ENCODE assay signal across 8 cellular contexts in genomic region chr22:30667092-30667485, GRCh38. TPM values are rescaled to one million over a fixed set of nuclear protein-coding genes. Genes with fewer than 3 reads are reported as not detected.
DNase-seq lines count a peak whose midpoint lies in the region; ATAC-seq and TF ChIP-seq lines count a peak whose summit lies in the region.

No MANE protein-coding gene starts in this region.

- peaks cover 13% of the 10 kb centered on the region for H3K36me3 Mint-ChIP-seq in activated CD8-positive, alpha-beta T cell treated with anti-CD3 and anti-CD28 coated beads for 36 hours (ENCODE audit: low read depth)

- H3K9me3 ChIP-seq in heart right ventricle = no peaks in the 10 kb centered on the region

- POLR2A ChIA-PET in activated CD8-positive, alpha-beta T cell treated with anti-CD3 and anti-CD28 coated beads for 36 hours (lab: Charles Lee) = interaction anchor here (0.6 to 0.7 kb wide), 2 partner anchors 32 to 37 kb away, joined by 3 read pairs; partner anchors contain the start of gene SLC35E4

- peak overlapping the region in 6 of 10 donors; percentile 43 to 83 (median 62) for H3K27ac ChIP-seq in heart right ventricle

- peaks cover 0 to 22% (median 16%) of the 10 kb centered on the region in 9 donors for H3K4me1 ChIP-seq in heart right ventricle

- intact Hi-C loops in heart right ventricle (cut with DNase I) = loop anchor here in 2 of 10 donors (1.0 to 2.0 kb wide), 2 partner anchors 32 kb away; partner anchors contain the start of gene SLC35E4 (in 2 of the 2)
- intact Hi-C loops in left ventricle myocardium superior (cut with micrococcal nuclease) = no loop called here
- intact Hi-C loops in activated CD8-positive, alpha-beta T cell treated with anti-CD3 and anti-CD28 coated beads for 36 hours (cut with micrococcal nuclease) = no loop called here

- H3K27me3 ChIP-seq in heart right ventricle = peaks cover 0 to 9% (median 0%) of the 10 kb centered on the region in 7 donors

- CTCF ChIA-PET in activated CD8-positive, alpha-beta T cell treated with anti-CD3 and anti-CD28 coated beads for 36 hours (lab: Charles Lee) = interaction anchor here (0.7 to 1.6 kb wide), 7 partner anchors 17 to 96 kb away, joined by 3 to 9 read pairs (median 4); no protein-coding TSS in a partner anchor

- H3K4me1 Mint-ChIP-seq in activated CD8-positive, alpha-beta T cell treated with anti-CD3 and anti-CD28 coated beads for 36 hours (ENCODE audit: low read depth) = peaks cover 19% of the 10 kb centered on the region

- H3K27ac Mint-ChIP-seq in activated CD8-positive, alpha-beta T cell treated with anti-CD3 and anti-CD28 coated beads for 36 hours = peak overlapping the region; percentile 80

- H3K9me3 Mint-ChIP-seq in activated CD8-positive, alpha-beta T cell treated with anti-CD3 and anti-CD28 coated beads for 36 hours = no peaks in the 10 kb centered on the region

- no peak for TF ChIP-seq CTCF in heart right ventricle (IDR thresholded peaks at IDR 0.05)
- no peak for TF ChIP-seq CTCF in activated CD8-positive, alpha-beta T cell treated with anti-CD3 and anti-CD28 coated beads for 36 hours (IDR thresholded peaks at IDR 0.05)

- peaks cover 0 to 26% (median 6%) of the 10 kb centered on the region in 9 donors for H3K36me3 ChIP-seq in heart right ventricle

- peak overlapping the region; percentile 54 to 96 (median 86) for H3K4me3 ChIP-seq in heart right ventricle
- H3K4me3 ChIP-seq in iPS-11a (ENCODE audit: low read depth, low read length) = peak overlapping the region; percentile 71

- H3K27me3 Mint-ChIP-seq in activated CD8-positive, alpha-beta T cell treated with anti-CD3 and anti-CD28 coated beads for 36 hours = peaks cover 2% of the 10 kb centered on the region

- WGBS in heart right ventricle, 2 donors = 3% methylated on average over 17 of the region's 17 CpGs

- DNase-seq in heart right ventricle (no peak), left ventricle myocardium superior (no peak), NCI-H2081 treated with DMSO at 0.1 percent for 48 hours (lab: John Stamatoyannopoulos, UW) (no peak), NCI-H1930 (lab: John Stamatoyannopoulos, UW) (no peak)
- DNase-seq in activated CD8-positive, alpha-beta T cell treated with anti-CD3 and anti-CD28 coated beads for 36 hours = peak; percentile 29
- peak; percentile 41 for DNase-seq in stimulated activated CD8-positive, alpha-beta memory T cell treated with anti-CD3 and anti-CD28 coated beads, Interleukin-4, amount 100 ng/mL, for 48 hours

- peak overlapping the region; percentile 84 for H3K4me3 Mint-ChIP-seq in activated CD8-positive, alpha-beta T cell treated with anti-CD3 and anti-CD28 coated beads for 36 hours

- ATAC-seq in heart right ventricle (peak in 1 of 8 donors; percentile 2), left ventricle myocardium superior (no peak), HG03432 (IDR thresholded peaks at IDR 0.05; ENCODE audit: unreplicated experiment) (no peak)
- ATAC-seq in activated CD8-positive, alpha-beta T cell treated with anti-CD3 and anti-CD28 coated beads for 36 hours = no peak

RNA-seq across cellular contexts. Expression of gene DUSP18, which starts 0.6 kb away (rescaled TPM):
- 1 to 10 TPM; 1.5 to 6.3 (median 2.8) TPM for total RNA-seq in heart right ventricle
- polyA plus RNA-seq in heart right ventricle = 1 to 10 TPM; 1.6 to 2.3 TPM
- total RNA-seq in left ventricle myocardium superior = 2.5 TPM
- 1 to 10 TPM; 4.1 to 4.4 TPM for total RNA-seq in activated CD8-positive, alpha-beta T cell treated with anti-CD3 and anti-CD28 coated beads for 36 hours

RNA-seq across cellular contexts. Expression of gene OSBP2, which starts 27.6 kb away (rescaled TPM):
- 10 to 100 TPM in 8 of 10 donors, 1 to 10 TPM in 2; 6.7 to 20.1 (median 14.9) TPM for total RNA-seq in heart right ventricle
- 1 to 10 TPM in 1 of 2 donors, under 1 TPM in 1; 0.84 to 5.0 TPM for polyA plus RNA-seq in heart right ventricle
- total RNA-seq in left ventricle myocardium superior = 16.0 TPM
- under 1 TPM; 0.58 to 0.72 TPM for total RNA-seq in activated CD8-positive, alpha-beta T cell treated with anti-CD3 and anti-CD28 coated beads for 36 hours

RNA-seq across cellular contexts. Expression of gene SLC35E4, which starts 31.5 kb away (rescaled TPM):
- total RNA-seq in heart right ventricle (1 to 10 TPM; 1.8 to 6.0 (median 3.1) TPM), left ventricle myocardium superior (3.1 TPM)
- 1 to 10 TPM; 3.3 to 3.8 TPM for polyA plus RNA-seq in heart right ventricle
- 1 to 10 TPM; 3.4 to 3.8 TPM for total RNA-seq in activated CD8-positive, alpha-beta T cell treated with anti-CD3 and anti-CD28 coated beads for 36 hours

Comparison
In these comparisons a context has a peak if more than half of its experiments do, and no peak if none do; other contexts are left out.
1. DNase-seq: peak in activated CD8-positive, alpha-beta T cell treated with anti-CD3 and anti-CD28 coated beads for 36 hours (single experiment) and stimulated activated CD8-positive, alpha-beta memory T cell treated with anti-CD3 and anti-CD28 coated beads, Interleukin-4, amount 100 ng/mL, for 48 hours (single experiment); none in heart right ventricle (0 of 2), left ventricle myocardium superior (single experiment), NCI-H2081 treated with DMSO at 0.1 percent for 48 hours (single experiment) and NCI-H1930 (0 of 2).